10 cellular contexts compared by ENCODE assay signal in the genomic region with DNA sequence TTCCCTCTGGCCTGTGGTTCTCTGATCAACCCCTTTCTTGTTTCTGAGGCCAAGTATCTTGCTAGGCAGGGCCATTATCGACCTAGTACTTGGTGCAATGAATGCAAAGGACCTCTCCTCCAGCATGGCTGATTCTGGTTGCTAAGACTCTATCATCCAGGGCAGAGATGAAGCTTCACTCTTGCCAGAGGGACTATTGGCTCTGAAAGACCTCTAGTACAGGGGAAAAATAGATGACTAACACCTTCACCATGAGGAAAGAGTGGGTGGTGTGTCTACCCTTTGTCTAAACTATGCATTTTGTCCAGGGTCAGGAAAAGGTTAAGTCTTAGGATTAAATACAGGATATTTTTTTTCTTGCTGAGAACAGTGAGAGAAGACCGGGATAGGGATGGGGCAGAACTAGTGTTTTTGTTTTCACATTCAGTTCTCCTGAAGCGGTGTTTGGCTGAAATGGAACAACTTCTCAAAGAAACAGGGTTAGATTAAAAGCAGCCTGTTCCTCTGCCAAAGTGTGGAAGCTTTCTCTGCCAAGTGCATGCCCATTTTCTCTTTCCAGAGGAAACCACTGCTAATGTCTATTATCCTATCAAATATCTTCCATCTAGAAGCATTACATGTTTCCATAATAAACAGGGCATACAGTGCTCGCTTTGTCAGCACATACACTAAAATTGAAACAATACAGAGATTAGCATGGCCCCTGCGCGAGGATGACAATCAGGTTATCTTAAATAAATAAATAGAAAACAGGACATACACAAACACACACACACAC. TPM values are rescaled to one million over a fixed set of nuclear protein-coding genes. Genes with fewer than 3 reads are reported as not detected.
DNase-seq lines count a peak whose midpoint lies in the region; ATAC-seq and TF ChIP-seq lines count a peak whose summit lies in the region.
"Had no signal": no experiment of that assay in that cellular context is flagged by ENCODE, and none has a peak within 500 bp of the region (broad histone marks: within the 10 kb centered on the region; RNA-seq: fewer than 3 reads in every experiment).

No MANE protein-coding gene starts in this region.

- peaks cover 62% of the 10 kb centered on the region for H3K36me3 Mint-ChIP-seq in activated CD4-positive, alpha-beta T cell treated with anti-CD3 and anti-CD28 coated beads for 36 hours (ENCODE audit: low read depth)

- no peak for DNase-seq in activated CD4-positive, alpha-beta T cell treated with anti-CD3 and anti-CD28 coated beads for 36 hours
- DNase-seq in activated CD4-positive, alpha-beta T cell treated with anti-CD3 and anti-CD28 coated beads, Interleukin-2, amount 50 U/mL, for 4 hours, result no peak
- peak; percentile 95 for DNase-seq in amniotic epithelial cell (ENCODE audit: low read depth)
- DNase-seq in glomerular visceral epithelial cell (ENCODE audit: extremely low spot score), result peak; percentile 45
- DNase-seq in stomach, result no peak
- DNase-seq in NCI-H1417 treated with DMSO at 0.1 percent for 48 hours (lab: John Stamatoyannopoulos, UW), result no peak
- DNase-seq in C1 segment of cervical spinal cord (lab: John Stamatoyannopoulos, UW), result no peak
- DNase-seq: RPMI8226 had no signal

- POLR2A ChIA-PET in activated CD4-positive, alpha-beta T cell treated with anti-CD3 and anti-CD28 coated beads for 36 hours (lab: Charles Lee), result no interaction called here

- H3K9me3 ChIP-seq in stomach, result no peaks in the 10 kb centered on the region

- TF ChIP-seq CTCF in stomach (IDR thresholded peaks at IDR 0.05), result no peak

- H3K4me1 ChIP-seq in stomach, result peaks cover 59 to 93% (median 82%) of the 10 kb centered on the region in 4 donors

- no peaks in the 10 kb centered on the region for H3K27me3 Mint-ChIP-seq in activated CD4-positive, alpha-beta T cell treated with anti-CD3 and anti-CD28 coated beads for 36 hours

- no peaks in the 10 kb centered on the region for H3K27me3 ChIP-seq in stomach

- peaks cover 8 to 49% (median 39%) of the 10 kb centered on the region in 4 donors for H3K36me3 ChIP-seq in stomach

- 28 to 47% (median 40%) methylated on average over 6 of the region's 6 CpGs for WGBS in stomach, 5 donors

- no peak overlapping the region for H3K4me3 ChIP-seq in stomach
- H3K4me3 ChIP-seq: lung had no signal

- peak overlapping the region; percentile 2 to 98 (median 96) for H3K27ac ChIP-seq in stomach

- ATAC-seq in activated CD4-positive, alpha-beta T cell treated with anti-CD3 and anti-CD28 coated beads for 36 hours, result no peak
- no peak for ATAC-seq in HG03280 (IDR thresholded peaks at IDR 0.05; ENCODE audit: unreplicated experiment)

- TF ChIP-seq POLR2A in stomach (IDR thresholded peaks at IDR 0.05), result no peak

- intact Hi-C loops in activated CD4-positive, alpha-beta T cell treated with anti-CD3 and anti-CD28 coated beads for 36 hours (cut with DNase I, micrococcal nuclease), result loop anchor here (5.0 to 10.0 kb wide), 8 partner anchors 63 to 1616 kb away; a partner anchor contains a TSS
- intact Hi-C loops in stomach (cut with DNase I; ENCODE audit: low total_unique reads), result no loop called here

- peaks cover 45% of the 10 kb centered on the region for H3K4me1 Mint-ChIP-seq in activated CD4-positive, alpha-beta T cell treated with anti-CD3 and anti-CD28 coated beads for 36 hours

- H3K9me3 Mint-ChIP-seq in activated CD4-positive, alpha-beta T cell treated with anti-CD3 and anti-CD28 coated beads for 36 hours (ENCODE audit: low read depth), result no peaks in the 10 kb centered on the region

- TF ChIP-seq EP300 in stomach (IDR thresholded peaks at IDR 0.05), result no peak

- CTCF ChIA-PET in activated CD4-positive, alpha-beta T cell treated with anti-CD3 and anti-CD28 coated beads for 36 hours (lab: Charles Lee), result interaction anchor here (0.5 to 7.2 kb wide), 8 partner anchors 16 to 165 kb away, joined by 3 to 50 read pairs (median 4); a partner anchor contains a TSS

- H3K27ac Mint-ChIP-seq in activated CD4-positive, alpha-beta T cell treated with anti-CD3 and anti-CD28 coated beads for 36 hours, result peak overlapping the region; percentile 69

- peak overlapping the region; percentile 11 for H3K4me3 Mint-ChIP-seq in activated CD4-positive, alpha-beta T cell treated with anti-CD3 and anti-CD28 coated beads for 36 hours

RNA-seq across cellular contexts. Expression of a gene that starts 5.0 kb away (rescaled TPM):
- total RNA-seq in activated CD4-positive, alpha-beta T cell treated with anti-CD3 and anti-CD28 coated beads for 36 hours, result 10 to 100 TPM; 47.0 to 54.6 TPM
- total RNA-seq in stomach, result 10 to 100 TPM in 2 of 5 donors, 1 to 10 TPM in 2, not detected in 1; 1.8 to 14.8 (median 10.2) TPM
- 10 to 100 TPM; 15.3 to 45.0 (median 27.4) TPM for polyA plus RNA-seq in stomach

RNA-seq across cellular contexts. Expression of a gene that starts 23.8 kb away (rescaled TPM):
- 10 to 100 TPM; 13.8 to 18.2 TPM for total RNA-seq in activated CD4-positive, alpha-beta T cell treated with anti-CD3 and anti-CD28 coated beads for 36 hours
- total RNA-seq in stomach, result 10 to 100 TPM in 2 of 5 donors, 1 to 10 TPM in 1, not detected in 2; 4.1 to 19.4 (median 17.1) TPM
- 10 to 100 TPM in 1 of 3 donors, 1 to 10 TPM in 2; 9.9 to 10.3 (median 10.0) TPM for polyA plus RNA-seq in stomach

RNA-seq across cellular contexts. Expression of a gene that starts 33.4 kb away (rescaled TPM):
- total RNA-seq in activated CD4-positive, alpha-beta T cell treated with anti-CD3 and anti-CD28 coated beads for 36 hours, result 1 to 10 TPM; 4.3 to 7.4 TPM
- 10 to 100 TPM in 3 of 5 donors, 1 to 10 TPM in 2; 3.6 to 29.4 (median 15.6) TPM for total RNA-seq in stomach
- 1 to 10 TPM; 4.1 to 8.4 (median 4.3) TPM for polyA plus RNA-seq in stomach

RNA-seq across cellular contexts. Expression of a gene that starts 51.2 kb away (rescaled TPM):
- not detected for total RNA-seq in activated CD4-positive, alpha-beta T cell treated with anti-CD3 and anti-CD28 coated beads for 36 hours
- not detected for total RNA-seq in stomach
- not detected for polyA plus RNA-seq in stomach

Comparison
In these comparisons a context has a peak if more than half of its experiments do, and no peak if none do; other contexts are left out.
1. DNase-seq: peak in amniotic epithelial cell (single experiment) and glomerular visceral epithelial cell (single experiment); none in activated CD4-positive, alpha-beta T cell treated with anti-CD3 and anti-CD28 coated beads for 36 hours (single experiment), activated CD4-positive, alpha-beta T cell treated with anti-CD3 and anti-CD28 coated beads, Interleukin-2, amount 50 U/mL, for 4 hours (0 of 2), stomach (single experiment), NCI-H1417 treated with DMSO at 0.1 percent for 48 hours (single experiment) and C1 segment of cervical spinal cord (0 of 14).